21 cellular contexts compared by ENCODE assay signal in genomic region chr7:23558303-23558702, GRCh38.
"Had no signal": no experiment of that assay in that cellular context is flagged by ENCODE, and none has a peak within 500 bp of the region (broad histone marks: within the 10 kb centered on the region; RNA-seq: fewer than 3 reads in every experiment).

No MANE protein-coding gene starts in this region.

- H3K36me3 ChIP-seq: SJCRH30 had no signal

- DNase-seq: KBM-7, MV-4-11, NCI-H1048, NCI-H1105, NCI-H1417, NCI-H1436 treated with DMSO at 0.1 percent for 48 hours, NCI-H1694, NCI-H1930, NCI-H2081, NCI-H2107, NCI-H2227 treated with DMSO at 0.1 percent for 48 hours, NCI-H524, NCI-H526 treated with DMSO at 0.1 percent for 48 hours, NCI-H748 treated with DMSO at 0.1 percent for 48 hours, PC-3, SHP77 treated with DMSO at 0.1 percent for 48 hours, SJCRH30 had no signal

- H3K4me3 ChIP-seq: SJCRH30 had no signal

- H3K4me1 ChIP-seq: SJCRH30 had no signal

- H3K27me3 ChIP-seq: SJCRH30 had no signal

- H3K27ac ChIP-seq: SJCRH30 had no signal

- FAIRE-seq: HepG2 had no signal

- ATAC-seq: HepG2, Panc1, PC-3, Right ventricle myocardium inferior, SK-N-SH treated with all-trans-retinoic acid at 6 μM for 48 hours had no signal

- H3K9me3 ChIP-seq: SJCRH30 had no signal
